8 cellular contexts compared by ENCODE assay signal in genomic region chr4:123505457-123506310, GRCh38.
DNase-seq lines count a peak whose midpoint lies in the region; ATAC-seq and TF ChIP-seq lines count a peak whose summit lies in the region.

No MANE protein-coding gene starts in this region.

- H3K36me3 Mint-ChIP-seq in activated B cell treated with CpG ODN at 0.5 μM for 24 hours (ENCODE audit: low read depth): no peaks in the 10 kb centered on the region

- DNase-seq in Caki2 (ENCODE audit: low read depth) (peak; percentile 61), NCI-H1105 treated with DMSO at 0.1 percent for 48 hours (lab: John Stamatoyannopoulos, UW) (peak; percentile 49), activated B cell treated with CpG ODN at 0.5 μM for 24 hours (peak; percentile 22), suprapubic skin (ENCODE audit: low spot score in 2 of 2) (peak; percentile 70 to 81), NCI-H146 treated with DMSO at 0.1 percent for 48 hours (lab: John Stamatoyannopoulos, UW; ENCODE audit: unreplicated experiment) (no peak)

- TF ChIP-seq CTCF in activated B cell treated with CpG ODN at 0.5 μM for 24 hours (IDR thresholded peaks at IDR 0.05): no peak
- no peak for TF ChIP-seq CTCF in suprapubic skin (IDR thresholded peaks at IDR 0.05)

- peak overlapping the region; percentile 91 for H3K4me3 Mint-ChIP-seq in activated B cell treated with CpG ODN at 0.5 μM for 24 hours

- H3K4me1 Mint-ChIP-seq in activated B cell treated with CpG ODN at 0.5 μM for 24 hours: peaks cover 26% of the 10 kb centered on the region

- H3K4me3 ChIP-seq in esophagus (ENCODE audit: low read depth in 1 of 2, low read length in 2 of 2) (peak overlapping the region; percentile 53 to 71), mesodermal cell (ENCODE audit: extremely low read depth, insufficient read depth, low read length, poor library complexity, severe bottlenecking) (peak overlapping the region; percentile 42), suprapubic skin (peak overlapping the region; percentile 59)

- H3K27me3 ChIP-seq in esophagus (ENCODE audit: control insufficient read depth in 1 of 2, insufficient read depth in 2 of 2, low read length in 2 of 2) (no peaks in the 10 kb centered on the region), suprapubic skin (no peaks in the 10 kb centered on the region)

- H3K9me3 ChIP-seq in esophagus (ENCODE audit: control insufficient read depth in 2 of 2, insufficient read depth in 1 of 2, low read depth in 1 of 2, low read length in 1 of 2) (no peaks in the 10 kb centered on the region), mesodermal cell (ENCODE audit: control insufficient read depth, low read length) (no peaks in the 10 kb centered on the region), suprapubic skin (no peaks in the 10 kb centered on the region)

- peak overlapping the region; percentile 68 for H3K27ac Mint-ChIP-seq in activated B cell treated with CpG ODN at 0.5 μM for 24 hours

- H3K36me3 ChIP-seq in esophagus (ENCODE audit: control insufficient read depth in 2 of 2, insufficient read depth in 2 of 2, low read length in 1 of 2): no peaks in the 10 kb centered on the region
- H3K36me3 ChIP-seq in mesodermal cell (ENCODE audit: control insufficient read depth, insufficient read depth, low read length): no peaks in the 10 kb centered on the region
- no peaks in the 10 kb centered on the region for H3K36me3 ChIP-seq in suprapubic skin

- in situ Hi-C loops in Caki2 (cut with HindIII; ENCODE audit: low pct_unique_long_range_greater_than_20kb, low sequenced_read_pairs): no loop called here

- POLR2A ChIA-PET in activated B cell treated with CpG ODN at 0.5 μM for 24 hours (lab: Charles Lee): interaction anchor here (0.6 kb wide), 1 partner anchor 34 kb away, joined by 3 read pairs; no protein-coding TSS in a partner anchor

- H3K27ac ChIP-seq in esophagus (ENCODE audit: low read depth in 2 of 2, low read length in 1 of 2) (peak overlapping the region in 1 of 2 donors; percentile 67), mesodermal cell (ENCODE audit: low read depth, low read length, severe bottlenecking) (peak overlapping the region; percentile 95), suprapubic skin (peak overlapping the region; percentile 23)

- no peaks in the 10 kb centered on the region for H3K9me3 Mint-ChIP-seq in activated B cell treated with CpG ODN at 0.5 μM for 24 hours

- H3K4me1 ChIP-seq in esophagus (ENCODE audit: control insufficient read depth in 2 of 2, insufficient read depth in 2 of 2, low read length in 1 of 2): no peaks in the 10 kb centered on the region
- H3K4me1 ChIP-seq in mesodermal cell (ENCODE audit: control insufficient read depth, insufficient read depth, low read length, poor library complexity, severe bottlenecking): peaks cover 6% of the 10 kb centered on the region
- H3K4me1 ChIP-seq in suprapubic skin: peaks cover 5% of the 10 kb centered on the region

- intact Hi-C loops in activated B cell treated with CpG ODN at 0.5 μM for 24 hours (cut with micrococcal nuclease): loop anchor here (1.0 to 2.0 kb wide), 2 partner anchors 61 to 108 kb away; no protein-coding TSS in a partner anchor

- CTCF ChIA-PET in activated B cell treated with CpG ODN at 0.5 μM for 24 hours (lab: Charles Lee): interaction anchor here (1.4 kb wide), 1 partner anchor 108 kb away, joined by 3 read pairs; no protein-coding TSS in a partner anchor

- TF ChIP-seq EP300 in suprapubic skin (IDR thresholded peaks at IDR 0.05): no peak

- no peak for TF ChIP-seq POLR2A in suprapubic skin (IDR thresholded peaks at IDR 0.05)

- peak; percentile 55 for ATAC-seq in GM21367 (IDR thresholded peaks at IDR 0.05; ENCODE audit: unreplicated experiment)
- peak; percentile 40 for ATAC-seq in activated B cell treated with CpG ODN at 0.5 μM for 24 hours (ENCODE audit: low read depth)

- H3K27me3 Mint-ChIP-seq in activated B cell treated with CpG ODN at 0.5 μM for 24 hours: peaks cover 13% of the 10 kb centered on the region

- WGBS in esophagus, 2 donors: 7 to 8% methylated on average over 44 to 55 of the region's 55 CpGs
- WGBS in mesodermal cell (ENCODE audit: insufficient coverage in 2 of 2), 2 experiments: 1 to 4% methylated on average over 22 to 44 of the region's 55 CpGs
- WGBS in suprapubic skin: 12% methylated on average over 42 of the region's 55 CpGs
